1 cellular context compared by ENCODE assay signal in genomic region chrX:44873415-44874270, GRCh38.
TF ChIP-seq lines count a peak whose summit lies in the region.

No MANE protein-coding gene starts in this region.

TF ChIP-seq in K562, 482 proteins besides CTCF, POLR2A, EP300 and RAD21 (continued from another document and continues in another):
- TF ChIP-seq ELK3 (CRISPR knock-in tag; IDR thresholded peaks at IDR 0.05) (no peak), ZFX (CRISPR knock-in tag; IDR thresholded peaks at IDR 0.05) (peak; percentile 77), E4F1 (CRISPR knock-in tag; IDR thresholded peaks at IDR 0.05; ENCODE audit: borderline replicate concordance) (no peak), E2F8 (IDR thresholded peaks at IDR 0.05; ENCODE audit: low read depth, partially characterized antibody) (no peak), RBBP5 (IDR thresholded peaks at IDR 0.05; ENCODE audit: borderline replicate concordance, insufficient read depth, low read length, poor library complexity, severe bottlenecking) (peak; percentile 83), ARID1B (IDR thresholded peaks at IDR 0.05) (no peak), ZNF766 (CRISPR knock-in tag; conservative IDR thresholded peaks at IDR 0.05) (no peak), TFAM (CRISPR knock-in tag; conservative IDR thresholded peaks at IDR 0.05) (no peak), CBFA2T3 (IDR thresholded peaks at IDR 0.05) (no peak), SNRNP70 (optimal IDR thresholded peaks at IDR 0.05; ENCODE audit: low read depth, low read length) (no peak), KDM5B (IDR thresholded peaks at IDR 0.05; ENCODE audit: insufficient replicate concordance, low read depth, low read length) (peak; percentile 33), HMGN3 (IDR thresholded peaks at IDR 0.05; ENCODE audit: borderline replicate concordance, extremely low read depth, insufficient read length, low read depth, low read length) (peak; percentile 19), ZNF134 (CRISPR knock-in tag; conservative IDR thresholded peaks at IDR 0.05) (no peak), RNF219 (CRISPR knock-in tag; IDR thresholded peaks at IDR 0.05) (no peak), PRDM10 (IDR thresholded peaks at IDR 0.05; ENCODE audit: partially characterized antibody) (no peak), KLF1 (tag; IDR thresholded peaks at IDR 0.05) (no peak), MAFK (IDR thresholded peaks at IDR 0.05; ENCODE audit: low read length) (no peak), FOXK1 (CRISPR knock-in tag; IDR thresholded peaks at IDR 0.05; ENCODE audit: borderline replicate concordance) (0 out of 2 replicates have a peak, but pooled peaks have one; percentile 22), ZNF668 (CRISPR knock-in tag; IDR thresholded peaks at IDR 0.05) (no peak), FOS (IDR thresholded peaks at IDR 0.05; ENCODE audit: extremely low read depth, insufficient read length) (no peak), FOXP1 (CRISPR knock-in tag; IDR thresholded peaks at IDR 0.05) (no peak), PCBP1 (IDR thresholded peaks at IDR 0.05; ENCODE audit: low read depth, low read length, poor library complexity, severe bottlenecking) (peak; percentile 48), IRF2 (CRISPR knock-in tag; IDR thresholded peaks at IDR 0.05) (no peak), ZNF12 (CRISPR knock-in tag; IDR thresholded peaks at IDR 0.05) (no peak), ZFP36 (IDR thresholded peaks at IDR 0.05; ENCODE audit: low read depth, low read length, partially characterized antibody) (no peak), NFE2 (IDR thresholded peaks at IDR 0.05; ENCODE audit: low read depth) (no peak), CEBPB (tag; IDR thresholded peaks at IDR 0.05) (peak; percentile 71), SREBF2 (CRISPR knock-in tag; IDR thresholded peaks at IDR 0.05) (no peak), SRSF9 (IDR thresholded peaks at IDR 0.05; ENCODE audit: borderline replicate concordance, low read depth, low read length) (no peak), CREB3 (tag; conservative IDR thresholded peaks at IDR 0.05; ENCODE audit: low read depth) (no peak), BRF1 (IDR thresholded peaks at IDR 0.05; ENCODE audit: borderline replicate concordance, extremely low read depth, insufficient read length) (no peak), RHOXF2B (CRISPR knock-in tag; conservative IDR thresholded peaks at IDR 0.05) (no peak), IRF1 (CRISPR knock-in tag; IDR thresholded peaks at IDR 0.05; ENCODE audit: borderline replicate concordance) (no peak), RBFOX2 (IDR thresholded peaks at IDR 0.05; ENCODE audit: low read depth, low read length) (peak; percentile 90), ZC3H4 (CRISPR knock-in tag; IDR thresholded peaks at IDR 0.05; ENCODE audit: borderline replicate concordance) (peak; percentile 16; the same call in 1 of the 2 replicates), ZNF212 (CRISPR knock-in tag; IDR thresholded peaks at IDR 0.05) (no peak), MNT (conservative IDR thresholded peaks at IDR 0.05) (no peak), TRIM24 (IDR thresholded peaks at IDR 0.05) (no peak), HLTF (IDR thresholded peaks at IDR 0.05) (no peak), SREBF1 (IDR thresholded peaks at IDR 0.05; ENCODE audit: borderline replicate concordance, low read depth, low read length) (no peak), ERF (CRISPR knock-in tag; IDR thresholded peaks at IDR 0.05) (no peak), ZKSCAN1 (IDR thresholded peaks at IDR 0.05; ENCODE audit: low read depth, low read length) (no peak), RNF2 (IDR thresholded peaks at IDR 0.05) (no peak), USF2 (CRISPR knock-in tag; IDR thresholded peaks at IDR 0.05) (no peak), SETDB1 (IDR thresholded peaks at IDR 0.05; ENCODE audit: low read length) (no peak), ZBTB8A (IDR thresholded peaks at IDR 0.05; ENCODE audit: partially characterized antibody) (no peak), ZNF174 (CRISPR knock-in tag; IDR thresholded peaks at IDR 0.05) (no peak), CREB5 (CRISPR knock-in tag; IDR thresholded peaks at IDR 0.05) (no peak), DIDO1 (tag; IDR thresholded peaks at IDR 0.05; ENCODE audit: low read depth) (no peak), SNIP1 (IDR thresholded peaks at IDR 0.05; ENCODE audit: low read depth) (no peak), MYC (IDR thresholded peaks at IDR 0.05; ENCODE audit: low read depth, low read length) (no peak), MYC (CRISPR knock-in tag; IDR thresholded peaks at IDR 0.05; ENCODE audit: borderline replicate concordance, low read depth) (no peak)
